Comparison of ENCODE assay signal across 10 cellular contexts in the genomic region with DNA sequence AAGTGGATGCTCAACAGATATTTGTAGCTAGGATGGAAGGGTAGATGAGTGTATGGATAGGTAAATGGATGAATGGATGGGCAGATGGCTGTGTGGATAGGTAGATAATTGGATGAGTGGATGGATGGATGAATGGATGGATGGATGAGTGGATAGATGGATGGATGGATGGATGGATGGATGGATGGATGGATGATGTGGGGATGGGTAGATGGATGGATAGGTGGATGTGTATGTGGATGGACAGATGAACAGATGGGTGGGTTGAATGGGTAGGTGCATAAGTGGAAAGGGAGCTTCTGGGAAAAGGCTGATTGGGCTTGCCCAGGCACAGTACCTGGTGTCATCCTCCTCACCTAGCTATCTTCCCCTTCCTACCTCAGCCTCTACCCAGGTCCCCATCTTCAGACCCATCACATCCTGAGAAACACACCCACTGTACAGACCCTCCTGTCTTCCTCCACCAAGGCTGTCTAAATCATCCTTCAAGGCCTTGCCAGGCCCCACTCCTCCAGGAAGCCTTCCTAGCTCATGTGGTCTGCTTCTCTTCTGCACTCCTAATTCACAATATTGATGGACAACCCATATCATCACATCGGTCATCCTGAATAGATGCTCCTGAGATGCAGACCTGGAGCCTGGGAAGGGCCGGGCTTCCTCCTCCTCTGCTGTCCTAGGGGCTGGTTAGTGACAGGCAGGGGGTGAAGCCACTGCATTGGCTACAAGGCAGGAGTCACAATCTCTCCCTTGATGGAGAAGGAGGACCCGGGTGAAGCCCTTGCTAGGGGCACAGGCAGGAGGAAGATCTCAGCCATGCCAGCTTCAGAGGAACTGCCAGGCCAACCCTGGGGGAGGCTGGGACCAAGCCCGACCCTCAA. TPM values are rescaled to one million over a fixed set of nuclear protein-coding genes. Genes with fewer than 3 reads are reported as not detected.
DNase-seq lines count a peak whose midpoint lies in the region; ATAC-seq, FAIRE-seq and TF ChIP-seq lines count a peak whose summit lies in the region.
"Had no signal": no experiment of that assay in that cellular context is flagged by ENCODE, and none has a peak within 500 bp of the region (broad histone marks: within the 10 kb centered on the region; RNA-seq: fewer than 3 reads in every experiment).

No MANE protein-coding gene starts in this region.

- H3K27me3 ChIP-seq in left ventricle myocardium inferior (ENCODE audit: low read depth) = no peaks in the 10 kb centered on the region
- no peaks in the 10 kb centered on the region for H3K27me3 ChIP-seq in prostate gland (replicated peaks; ENCODE audit: insufficient read depth)
- H3K27me3 ChIP-seq in foreskin keratinocyte = no peaks in the 10 kb centered on the region

- H3K27ac ChIP-seq in A549 = peak overlapping the region; percentile 93 to 95
- H3K27ac ChIP-seq in left ventricle myocardium inferior (replicated peaks) = peak overlapping the region; percentile 55
- peak overlapping the region; percentile 28 to 63 for H3K27ac ChIP-seq in prostate gland
- no peak overlapping the region for H3K27ac ChIP-seq in OCI-LY7 (ENCODE audit: low read depth, low read length, poor library complexity, severe bottlenecking)
- H3K27ac ChIP-seq in foreskin keratinocyte = no peak overlapping the region

- H3K36me3 Mint-ChIP-seq in activated B cell treated with CpG ODN at 0.5 μM for 24 hours (ENCODE audit: low read depth) = no peaks in the 10 kb centered on the region
- no peaks in the 10 kb centered on the region for H3K36me3 Mint-ChIP-seq in progenitor cell of endocrine pancreas (ENCODE audit: insufficient read depth)

- H3K27ac Mint-ChIP-seq in activated B cell treated with CpG ODN at 0.5 μM for 24 hours (no peak overlapping the region), progenitor cell of endocrine pancreas (no peak overlapping the region)
- H3K27ac Mint-ChIP-seq: H9 had no signal

- H3K4me1 ChIP-seq in A549 = peaks cover 34% of the 10 kb centered on the region
- H3K4me1 ChIP-seq in left ventricle myocardium inferior = peaks cover 24% of the 10 kb centered on the region
- no peaks in the 10 kb centered on the region for H3K4me1 ChIP-seq in prostate gland (replicated peaks)
- peaks cover 10% of the 10 kb centered on the region for H3K4me1 ChIP-seq in OCI-LY7 (ENCODE audit: insufficient read depth, low read length, poor library complexity, severe bottlenecking)
- H3K4me1 ChIP-seq in foreskin keratinocyte = peaks cover 6% of the 10 kb centered on the region

- H3K4me2 ChIP-seq in A549 (peak overlapping the region; percentile 69), OCI-LY7 (ENCODE audit: low read length) (no peak overlapping the region)

- H3K4me3 Mint-ChIP-seq in activated B cell treated with CpG ODN at 0.5 μM for 24 hours (no peak overlapping the region), progenitor cell of endocrine pancreas (ENCODE audit: low read depth) (no peak overlapping the region)
- H3K4me3 Mint-ChIP-seq: H9 had no signal

- no peak for TF ChIP-seq EP300 in A549 (IDR thresholded peaks at IDR 0.05)

- H2AFZ ChIP-seq in OCI-LY7 (ENCODE audit: low read length) = no peak overlapping the region

- peaks cover 14% of the 10 kb centered on the region for H3K4me1 Mint-ChIP-seq in activated B cell treated with CpG ODN at 0.5 μM for 24 hours
- no peaks in the 10 kb centered on the region for H3K4me1 Mint-ChIP-seq in progenitor cell of endocrine pancreas (ENCODE audit: low read depth)

- no peak for TF ChIP-seq CTCF in A549 (IDR thresholded peaks at IDR 0.05)
- TF ChIP-seq CTCF in activated B cell treated with CpG ODN at 0.5 μM for 24 hours (IDR thresholded peaks at IDR 0.05) = no peak
- TF ChIP-seq CTCF in left ventricle myocardium inferior (IDR thresholded peaks at IDR 0.05; ENCODE audit: borderline replicate concordance) = no peak
- TF ChIP-seq CTCF in prostate gland (IDR thresholded peaks at IDR 0.05) = no peak
- TF ChIP-seq CTCF in OCI-LY7 (conservative IDR thresholded peaks at IDR 0.05; ENCODE audit: low read length) = no peak
- TF ChIP-seq CTCF in progenitor cell of endocrine pancreas (IDR thresholded peaks at IDR 0.05; ENCODE audit: unreplicated experiment) = no peak
- no peak for TF ChIP-seq CTCF in foreskin keratinocyte (conservative IDR thresholded peaks at IDR 0.05)

- no peak for DNase-seq in A549 (ENCODE audit: low read depth in 1 of 2, low spot score in 1 of 2)
- DNase-seq in activated B cell treated with CpG ODN at 0.5 μM for 24 hours = peak; percentile 5
- no peak for DNase-seq in left ventricle myocardium inferior
- no peak for DNase-seq in prostate gland (ENCODE audit: low spot score)
- no peak for DNase-seq in OCI-LY7 (ENCODE audit: low spot score)
- no peak for DNase-seq in progenitor cell of endocrine pancreas (ENCODE audit: low spot score, unreplicated experiment)
- no peak for DNase-seq in foreskin keratinocyte
- DNase-seq: activated T-cell treated with anti-CD3 and anti-CD28 coated beads for 4 hours, H9 had no signal

- H3K4me3 ChIP-seq in A549 (no peak overlapping the region), left ventricle myocardium inferior (peak overlapping the region; percentile 11), prostate gland (no peak overlapping the region), OCI-LY7 (ENCODE audit: low read depth, low read length, poor library complexity, severe bottlenecking) (no peak overlapping the region)

- ATAC-seq in A549 (peak in 1 of 2 experiments; percentile 62; a peak in 3 of 6 replicates), activated B cell treated with CpG ODN at 0.5 μM for 24 hours (ENCODE audit: low read depth) (no peak), GM21723 (IDR thresholded peaks at IDR 0.05; ENCODE audit: unreplicated experiment) (no peak), foreskin keratinocyte (no peak)

- H3K9me2 ChIP-seq in OCI-LY7 (ENCODE audit: insufficient read depth, low read length) = no peaks in the 10 kb centered on the region

- H3K9me3 Mint-ChIP-seq in activated B cell treated with CpG ODN at 0.5 μM for 24 hours (peaks cover 3% of the 10 kb centered on the region), progenitor cell of endocrine pancreas (ENCODE audit: low read depth) (peaks cover 17% of the 10 kb centered on the region)

- WGBS in A549 (ENCODE audit: missing lambda C conversion rate) = 50% methylated on average over 3 of the region's 4 CpGs
- 35% methylated on average over 4 of the region's 4 CpGs for WGBS in prostate gland

- no peaks in the 10 kb centered on the region for H4K20me1 ChIP-seq in OCI-LY7 (ENCODE audit: insufficient read depth, low read length)

- FAIRE-seq in A549 (lab: Jason Lieb, UNC) = no peak

- no TSS peak for BruUV-seq in OCI-LY7 (replicated peaks; lab: Mats Ljungman, UMichigan)

- H3K79me2 ChIP-seq in OCI-LY7 (ENCODE audit: insufficient read depth, low read depth, low read length) = no peaks in the 10 kb centered on the region

- CTCF ChIA-PET in A549 (lab: Yijun Ruan, JAX) = interaction anchor here (0.9 to 1.0 kb wide), 2 partner anchors 12 to 17 kb away, joined by 3 to 4 read pairs; no protein-coding TSS in a partner anchor
- CTCF ChIA-PET in activated B cell treated with CpG ODN at 0.5 μM for 24 hours (lab: Charles Lee) = no interaction called here
- CTCF ChIA-PET in OCI-LY7 (lab: Charles Lee; ENCODE audit: unreplicated experiment) = no interaction called here

- no peak for TF ChIP-seq RAD21 in A549 (conservative IDR thresholded peaks at IDR 0.05 in 1 of 2, IDR thresholded peaks at IDR 0.05 in 1 of 2)

- POLR2A ChIA-PET in A549 (lab: Yijun Ruan, JAX) (interaction anchor here (1.0 kb wide), 1 partner anchor 51 kb away, joined by 4 read pairs; no protein-coding TSS in a partner anchor), activated B cell treated with CpG ODN at 0.5 μM for 24 hours (lab: Charles Lee) (no interaction called here), OCI-LY7 (lab: Charles Lee) (no interaction called here)

- H3K9me3 ChIP-seq in A549 (peaks cover 17% of the 10 kb centered on the region), left ventricle myocardium inferior (replicated peaks) (peaks cover 20% of the 10 kb centered on the region), prostate gland (no peaks in the 10 kb centered on the region), OCI-LY7 (ENCODE audit: low read length) (no peaks in the 10 kb centered on the region)

- TF ChIP-seq POLR2A in A549 (IDR thresholded peaks at IDR 0.05; ENCODE audit: low read length) (no peak), prostate gland (IDR thresholded peaks at IDR 0.05) (no peak)

- H3K27me3 Mint-ChIP-seq in activated B cell treated with CpG ODN at 0.5 μM for 24 hours = no peaks in the 10 kb centered on the region
- H3K27me3 Mint-ChIP-seq in progenitor cell of endocrine pancreas = no peaks in the 10 kb centered on the region

- intact Hi-C loops in activated B cell treated with CpG ODN at 0.5 μM for 24 hours (cut with micrococcal nuclease) = no loop called here
- intact Hi-C loops in left ventricle myocardium inferior (cut with micrococcal nuclease) = no loop called here
- intact Hi-C loops in prostate gland (cut with DNase I) = no loop called here
- intact Hi-C loops in OCI-LY7 (cut with micrococcal nuclease; ENCODE audit: unreplicated experiment) = no loop called here

- H3K36me3 ChIP-seq in left ventricle myocardium inferior (no peaks in the 10 kb centered on the region), prostate gland (no peaks in the 10 kb centered on the region), OCI-LY7 (ENCODE audit: insufficient read depth, low read length) (no peaks in the 10 kb centered on the region)

TF ChIP-seq in A549, 52 proteins besides CTCF, POLR2A, EP300 and RAD21:
- peak; percentile 75 for TF ChIP-seq ZFP36 (IDR thresholded peaks at IDR 0.05; ENCODE audit: borderline replicate concordance, partially characterized antibody)
- TF ChIP-seq NR3C1 (IDR thresholded peaks at IDR 0.05) = no peak

RNA-seq across cellular contexts. Expression of gene SMAD7, which starts 49.4 kb away (rescaled TPM):
- polyA plus RNA-seq in A549 (2011; rRNA removed) (18.9 and 19.9 TPM in 2 replicates), A549 (2017; fragmentation: RNase III; extraction: RNeasy Plus Mini Kit Qiagen cat#74134 plus additional on column Dnase treatment) (26.9 to 29.1 TPM (median 29.0 TPM) in 3 replicates), foreskin keratinocyte (4.3 and 5.2 TPM in 2 replicates)
- polyA plus RNA-seq in A549 (2012; cell fraction: cytosol; rRNA removed) = 38.2 and 48.5 TPM in 2 replicates
- 76.0 and 84.4 TPM in 2 replicates for polyA plus RNA-seq in A549 (2012; cell fraction: nucleus; rRNA removed)
- polyA minus RNA-seq in A549 (2011; rRNA and poly(A)+ RNA removed) = 51.4 and 52.2 TPM in 2 replicates
- total RNA-seq in activated B cell treated with CpG ODN at 0.5 μM for 24 hours (6.8 and 6.9 TPM in 2 replicates), left ventricle myocardium inferior (19.3 TPM), prostate gland (10 to 100 TPM; 29.3 to 31.0 TPM), OCI-LY7 (2022) (2.9 and 3.2 TPM in 2 replicates), progenitor cell of endocrine pancreas (24.3 and 27.8 TPM in 2 replicates), foreskin keratinocyte (7.2 and 10.5 TPM in 2 replicates)
- total RNA-seq in OCI-LY7 (2014; rRNA removed; shearing (Covaris generic)) = 13.5 and 15.1 TPM in 2 replicates

Comparison
In these comparisons a context has a peak if more than half of its experiments do, and no peak if none do; other contexts are left out.
1. H3K27ac ChIP-seq: peak in A549 (2 of 2), left ventricle myocardium inferior (single experiment) and prostate gland (2 of 2); none in OCI-LY7 (single experiment) and foreskin keratinocyte (single experiment).